ENCODE assay signal across 6 cellular contexts in the genomic region with DNA sequence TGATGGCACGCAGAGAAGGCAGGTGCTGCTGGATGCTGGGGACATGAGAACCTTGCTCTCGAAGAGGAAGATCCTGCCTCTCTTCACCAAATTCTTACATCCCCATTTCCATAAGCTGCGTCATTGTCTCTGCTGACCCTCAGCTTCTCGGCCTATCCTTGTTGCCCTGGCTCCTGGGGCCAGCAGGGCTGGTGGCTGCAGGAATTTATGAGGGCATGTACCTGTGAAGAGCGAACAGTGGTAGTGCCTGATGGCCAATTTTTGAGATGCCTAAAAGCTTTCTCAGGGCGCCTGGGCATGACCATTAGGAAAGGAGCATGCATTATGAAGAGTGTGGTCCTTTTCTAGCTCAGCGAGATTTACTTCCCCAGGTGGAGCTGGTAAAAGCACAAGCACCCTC.
"Had no signal": no experiment of that assay in that cellular context is flagged by ENCODE, and none has a peak within 500 bp of the region (broad histone marks: within the 10 kb centered on the region; RNA-seq: fewer than 3 reads in every experiment).

No MANE protein-coding gene starts in this region.

- ATAC-seq: GM23338, HepG2, K562 had no signal

- H2AFZ ChIP-seq: GM23338 had no signal

- H3K4me2 ChIP-seq: GM23338 had no signal

- H3K4me3 ChIP-seq: GM23338, K562 had no signal

- DNase-seq: H9, HCEC 1CT, KG1 had no signal
